In genomic region chr6:25006075-25006474, GRCh38 we compare ENCODE assay signal across 2 cellular contexts.
TF ChIP-seq lines count a peak whose summit lies in the region.

No MANE protein-coding gene starts in this region.

TF ChIP-seq in liver, 16 proteins besides CTCF, POLR2A, EP300 and RAD21:
- TF ChIP-seq, protein P1, sequence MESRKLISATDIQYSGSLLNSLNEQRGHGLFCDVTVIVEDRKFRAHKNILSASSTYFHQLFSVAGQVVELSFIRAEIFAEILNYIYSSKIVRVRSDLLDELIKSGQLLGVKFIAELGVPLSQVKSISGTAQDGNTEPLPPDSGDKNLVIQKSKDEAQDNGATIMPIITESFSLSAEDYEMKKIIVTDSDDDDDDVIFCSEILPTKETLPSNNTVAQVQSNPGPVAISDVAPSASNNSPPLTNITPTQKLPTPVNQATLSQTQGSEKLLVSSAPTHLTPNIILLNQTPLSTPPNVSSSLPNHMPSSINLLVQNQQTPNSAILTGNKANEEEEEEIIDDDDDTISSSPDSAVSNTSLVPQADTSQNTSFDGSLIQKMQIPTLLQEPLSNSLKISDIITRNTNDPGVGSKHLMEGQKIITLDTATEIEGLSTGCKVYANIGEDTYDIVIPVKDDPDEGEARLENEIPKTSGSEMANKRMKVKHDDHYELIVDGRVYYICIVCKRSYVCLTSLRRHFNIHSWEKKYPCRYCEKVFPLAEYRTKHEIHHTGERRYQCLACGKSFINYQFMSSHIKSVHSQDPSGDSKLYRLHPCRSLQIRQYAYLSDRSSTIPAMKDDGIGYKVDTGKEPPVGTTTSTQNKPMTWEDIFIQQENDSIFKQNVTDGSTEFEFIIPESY (IDR thresholded peaks at IDR 0.05) = no peak
- TF ChIP-seq YY1 (IDR thresholded peaks at IDR 0.05) (no peak), ATF3 (IDR thresholded peaks at IDR 0.05) (no peak), FOXA1 (IDR thresholded peaks at IDR 0.05) (no peak)

TF ChIP-seq in HepG2, 621 proteins besides CTCF, POLR2A, EP300 and RAD21:
- TF ChIP-seq, protein P2, sequence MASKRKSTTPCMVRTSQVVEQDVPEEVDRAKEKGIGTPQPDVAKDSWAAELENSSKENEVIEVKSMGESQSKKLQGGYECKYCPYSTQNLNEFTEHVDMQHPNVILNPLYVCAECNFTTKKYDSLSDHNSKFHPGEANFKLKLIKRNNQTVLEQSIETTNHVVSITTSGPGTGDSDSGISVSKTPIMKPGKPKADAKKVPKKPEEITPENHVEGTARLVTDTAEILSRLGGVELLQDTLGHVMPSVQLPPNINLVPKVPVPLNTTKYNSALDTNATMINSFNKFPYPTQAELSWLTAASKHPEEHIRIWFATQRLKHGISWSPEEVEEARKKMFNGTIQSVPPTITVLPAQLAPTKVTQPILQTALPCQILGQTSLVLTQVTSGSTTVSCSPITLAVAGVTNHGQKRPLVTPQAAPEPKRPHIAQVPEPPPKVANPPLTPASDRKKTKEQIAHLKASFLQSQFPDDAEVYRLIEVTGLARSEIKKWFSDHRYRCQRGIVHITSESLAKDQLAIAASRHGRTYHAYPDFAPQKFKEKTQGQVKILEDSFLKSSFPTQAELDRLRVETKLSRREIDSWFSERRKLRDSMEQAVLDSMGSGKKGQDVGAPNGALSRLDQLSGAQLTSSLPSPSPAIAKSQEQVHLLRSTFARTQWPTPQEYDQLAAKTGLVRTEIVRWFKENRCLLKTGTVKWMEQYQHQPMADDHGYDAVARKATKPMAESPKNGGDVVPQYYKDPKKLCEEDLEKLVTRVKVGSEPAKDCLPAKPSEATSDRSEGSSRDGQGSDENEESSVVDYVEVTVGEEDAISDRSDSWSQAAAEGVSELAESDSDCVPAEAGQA (IDR thresholded peaks at IDR 0.05; ENCODE audit: low read depth) = no peak
- TF ChIP-seq, protein P2 (CRISPR knock-in tag; IDR thresholded peaks at IDR 0.05; ENCODE audit: borderline replicate concordance) = no peak
TF ChIP-seq in HepG2: peak in this region for 0.
